ENCODE assay signal across 8 cellular contexts in genomic region chr1:214551436-214552173, GRCh38. TPM values are rescaled to one million over a fixed set of nuclear protein-coding genes. Genes with fewer than 3 reads are reported as not detected.
A peak's percentile ranks its signal among the peaks of the same experiment; 100 is the strongest.
DNase-seq lines count a peak whose midpoint lies in the region; ATAC-seq and TF ChIP-seq lines count a peak whose summit lies in the region.

Gene PTPN14 (minus strand): TSS chr1:214551602. CDS start chr1:214464803, 86,799 bp downstream.

- CTCF ChIA-PET in SK-N-SH (lab: Yijun Ruan, JAX): interaction anchor here (1.0 to 4.6 kb wide), 3 partner anchors 76 to 219 kb away, joined by 3 to 17 read pairs (median 4); no protein-coding TSS in a partner anchor

- no peak within 1 kb of the TSS for H3K27ac Mint-ChIP-seq in stimulated activated memory B cell treated with anti-CD40 and anti-IgM and Interleukin-4, amounts not matched to agents 10 μg/mL and 1 μg/mL and 100 μg/mL, for 72 hours

- H3K4me2 ChIP-seq in SK-N-SH: peak within 1 kb of the TSS; percentile 91

- H3K27me3 ChIP-seq in SK-N-SH (ENCODE audit: insufficient read depth) (no peaks in the 10 kb centered on the region), duodenal mucosa (ENCODE audit: control insufficient read depth in 1 of 2, insufficient read depth in 2 of 2, low read length in 2 of 2) (peaks cover 0 to 5% of the 10 kb centered on the region in 2 donors)

- H3K36me3 ChIP-seq in SK-N-SH (replicated peaks in 1 of 2; ENCODE audit: control insufficient read depth in 1 of 2, insufficient read depth in 2 of 2, low read length in 1 of 2) (peaks cover 0 to 7% of the 10 kb centered on the region in 2 experiments), duodenal mucosa (ENCODE audit: control insufficient read depth in 1 of 2, insufficient read depth in 2 of 2, low read length in 2 of 2) (no peaks in the 10 kb centered on the region)

- no peaks in the 10 kb centered on the region for H3K36me3 Mint-ChIP-seq in stimulated activated memory B cell treated with anti-CD40 and anti-IgM and Interleukin-4, amounts not matched to agents 10 μg/mL and 1 μg/mL and 100 μg/mL, for 72 hours

- H3K79me2 ChIP-seq in SK-N-SH (ENCODE audit: insufficient read depth): peaks cover 47% of the 10 kb centered on the region

- H3K4me1 ChIP-seq in SK-N-SH (ENCODE audit: control insufficient read depth in 1 of 2, insufficient read depth in 2 of 2, low read depth in 1 of 2, low read length in 1 of 2): peaks cover 20 to 25% of the 10 kb centered on the region in 2 experiments
- peaks cover 0 to 14% of the 10 kb centered on the region in 2 donors for H3K4me1 ChIP-seq in duodenal mucosa (ENCODE audit: control insufficient read depth in 1 of 2, insufficient read depth in 2 of 2, low read length in 2 of 2)

- H3K9ac ChIP-seq in SK-N-SH: peak within 1 kb of the TSS; percentile 95
- H3K9ac ChIP-seq in duodenal mucosa (ENCODE audit: low read depth in 1 of 2, low read length in 2 of 2): peak within 1 kb of the TSS; percentile 79 to 80

- under 1% methylated on average over 41 of the region's 67 CpGs for WGBS in SK-N-SH (ENCODE audit: low lambda C conversion rate)

- H3K9me2 ChIP-seq in SK-N-SH: no peaks in the 10 kb centered on the region

- peak within 1 kb of the TSS; percentile 73 to 81 for H3K4me3 ChIP-seq in SK-N-SH (ENCODE audit: low read depth in 2 of 2, low read length in 1 of 2)
- H3K4me3 ChIP-seq in duodenal mucosa (ENCODE audit: low read depth in 1 of 2, low read length in 2 of 2): peak within 1 kb of the TSS; percentile 76 to 84

- H3K27ac ChIP-seq in SK-N-SH (ENCODE audit: low read depth in 2 of 2, low read length in 1 of 2): peak within 1 kb of the TSS; percentile 95 to 98
- peak within 1 kb of the TSS; percentile 92 for H3K27ac ChIP-seq in duodenal mucosa (ENCODE audit: low read depth, low read length)

- DNase-seq in NCI-H524 (lab: John Stamatoyannopoulos, UW): peak; percentile 79 to 80
- DNase-seq in NCI-H524 treated with DMSO at 0.1 percent for 48 hours (lab: John Stamatoyannopoulos, UW): no peak
- peak; percentile 91 for DNase-seq in SK-N-SH
- DNase-seq in left lobe of liver (ENCODE audit: low spot score): peak; percentile 62

- POLR2A ChIA-PET in SK-N-SH (lab: Yijun Ruan, JAX): no interaction called here

- no peaks in the 10 kb centered on the region for H3K9me3 ChIP-seq in SK-N-SH
- no peaks in the 10 kb centered on the region for H3K9me3 ChIP-seq in duodenal mucosa (ENCODE audit: control insufficient read depth in 1 of 2, low read length in 2 of 2)

- peaks cover 16% of the 10 kb centered on the region for H3F3A ChIP-seq in SK-N-SH (replicated peaks; ENCODE audit: insufficient read depth)

- peak within 1 kb of the TSS; percentile 57 for H3K4me3 Mint-ChIP-seq in stimulated activated memory B cell treated with anti-CD40 and anti-IgM and Interleukin-4, amounts not matched to agents 10 μg/mL and 1 μg/mL and 100 μg/mL, for 72 hours

- no peak for TF ChIP-seq EP300 in SK-N-SH (IDR thresholded peaks at IDR 0.05; ENCODE audit: borderline replicate concordance in 1 of 2, low read depth in 1 of 2, low read length in 1 of 2)

- peaks cover 47% of the 10 kb centered on the region for H3K27me3 Mint-ChIP-seq in stimulated activated memory B cell treated with anti-CD40 and anti-IgM and Interleukin-4, amounts not matched to agents 10 μg/mL and 1 μg/mL and 100 μg/mL, for 72 hours

- H3K4me1 Mint-ChIP-seq in stimulated activated memory B cell treated with anti-CD40 and anti-IgM and Interleukin-4, amounts not matched to agents 10 μg/mL and 1 μg/mL and 100 μg/mL, for 72 hours: no peaks in the 10 kb centered on the region

- peak; percentile 37 for ATAC-seq in HG02938 (IDR thresholded peaks at IDR 0.05; ENCODE audit: unreplicated experiment)
- peak; percentile 85 for ATAC-seq in left lobe of liver
- no peak for ATAC-seq in stimulated activated memory B cell treated with anti-CD40 and anti-IgM and Interleukin-4, amounts not matched to agents 10 μg/mL and 1 μg/mL and 100 μg/mL, for 72 hours
- ATAC-seq in HG02970 (IDR thresholded peaks at IDR 0.05; ENCODE audit: low FRiP score, unreplicated experiment): no peak

- H3K9me3 Mint-ChIP-seq in stimulated activated memory B cell treated with anti-CD40 and anti-IgM and Interleukin-4, amounts not matched to agents 10 μg/mL and 1 μg/mL and 100 μg/mL, for 72 hours: no peaks in the 10 kb centered on the region

- peak within 1 kb of the TSS; percentile 73 for H2AFZ ChIP-seq in SK-N-SH (ENCODE audit: low read depth)

- H4K20me1 ChIP-seq in SK-N-SH (ENCODE audit: insufficient read depth): peaks cover 33% of the 10 kb centered on the region

- TF ChIP-seq CTCF in SK-N-SH (IDR thresholded peaks at IDR 0.05): peak; percentile 52

- peak; percentile 9; the same call in 1 of the 2 replicates for TF ChIP-seq RAD21 in SK-N-SH (IDR thresholded peaks at IDR 0.05; ENCODE audit: low read length)

TF ChIP-seq in SK-N-SH, 30 proteins besides CTCF, POLR2A, EP300 and RAD21 (continues in another document):
- 0 out of 2 replicates have a peak, but pooled peaks have one; percentile 16 for TF ChIP-seq GABPA (IDR thresholded peaks at IDR 0.05; ENCODE audit: low read depth)
- TF ChIP-seq FOXM1 (IDR thresholded peaks at IDR 0.05; ENCODE audit: low read depth): no peak
- TF ChIP-seq NFIC (IDR thresholded peaks at IDR 0.05; ENCODE audit: borderline replicate concordance): peak; percentile 27; the same call in 1 of the 2 replicates
- TF ChIP-seq USF2 (IDR thresholded peaks at IDR 0.05; ENCODE audit: borderline replicate concordance, low read depth, low read length): no peak
- TF ChIP-seq POLR2AphosphoS5 (IDR thresholded peaks at IDR 0.05; ENCODE audit: low read depth, low read length): peak; percentile 80
- peak; percentile 66 for TF ChIP-seq TAF1 (IDR thresholded peaks at IDR 0.05; ENCODE audit: borderline replicate concordance, low read depth, low read length)
- no peak for TF ChIP-seq MEF2A (IDR thresholded peaks at IDR 0.05; ENCODE audit: borderline replicate concordance, low read depth)
- TF ChIP-seq YY1 (IDR thresholded peaks at IDR 0.05; ENCODE audit: low read depth): peak; percentile 1; the same call in 1 of the 2 replicates
- TF ChIP-seq, protein P1, sequence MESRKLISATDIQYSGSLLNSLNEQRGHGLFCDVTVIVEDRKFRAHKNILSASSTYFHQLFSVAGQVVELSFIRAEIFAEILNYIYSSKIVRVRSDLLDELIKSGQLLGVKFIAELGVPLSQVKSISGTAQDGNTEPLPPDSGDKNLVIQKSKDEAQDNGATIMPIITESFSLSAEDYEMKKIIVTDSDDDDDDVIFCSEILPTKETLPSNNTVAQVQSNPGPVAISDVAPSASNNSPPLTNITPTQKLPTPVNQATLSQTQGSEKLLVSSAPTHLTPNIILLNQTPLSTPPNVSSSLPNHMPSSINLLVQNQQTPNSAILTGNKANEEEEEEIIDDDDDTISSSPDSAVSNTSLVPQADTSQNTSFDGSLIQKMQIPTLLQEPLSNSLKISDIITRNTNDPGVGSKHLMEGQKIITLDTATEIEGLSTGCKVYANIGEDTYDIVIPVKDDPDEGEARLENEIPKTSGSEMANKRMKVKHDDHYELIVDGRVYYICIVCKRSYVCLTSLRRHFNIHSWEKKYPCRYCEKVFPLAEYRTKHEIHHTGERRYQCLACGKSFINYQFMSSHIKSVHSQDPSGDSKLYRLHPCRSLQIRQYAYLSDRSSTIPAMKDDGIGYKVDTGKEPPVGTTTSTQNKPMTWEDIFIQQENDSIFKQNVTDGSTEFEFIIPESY (IDR thresholded peaks at IDR 0.05; ENCODE audit: borderline replicate concordance, low read depth): no peak
- TF ChIP-seq RXRA (IDR thresholded peaks at IDR 0.05; ENCODE audit: borderline replicate concordance, low read depth): no peak
- no peak; the same call in 1 of the 2 replicates for TF ChIP-seq NRF1 (IDR thresholded peaks at IDR 0.05; ENCODE audit: low read depth, low read length)
- peak; percentile 10; the same call in 1 of the 2 replicates for TF ChIP-seq ELF1 (IDR thresholded peaks at IDR 0.05)
- TF ChIP-seq SMC3 (IDR thresholded peaks at IDR 0.05; ENCODE audit: low read depth, low read length): no peak
- peak; percentile 41; the same call in 1 of the 2 replicates for TF ChIP-seq JUND (IDR thresholded peaks at IDR 0.05)
- peak; percentile 39 for TF ChIP-seq TCF12 (IDR thresholded peaks at IDR 0.05)
- no peak for TF ChIP-seq RCOR1 (IDR thresholded peaks at IDR 0.05; ENCODE audit: low read length)
- TF ChIP-seq FOXJ3 (CRISPR knock-in tag; IDR thresholded peaks at IDR 0.05): no peak
- no peak for TF ChIP-seq CHD2 (IDR thresholded peaks at IDR 0.05; ENCODE audit: low read length, partially characterized antibody)
- no peak for TF ChIP-seq USF1 (IDR thresholded peaks at IDR 0.05; ENCODE audit: borderline replicate concordance, low read depth)
- TF ChIP-seq SIN3A (IDR thresholded peaks at IDR 0.05; ENCODE audit: borderline replicate concordance, low read depth, low read length): peak; percentile 21; the same call in 1 of the 2 replicates

RNA-seq across cellular contexts. Expression of gene PTPN14, which starts in this region (rescaled TPM):
- 12.8 and 14.3 TPM in 2 replicates for polyA plus RNA-seq in SK-N-SH (2012; rRNA removed)
- 11.9 and 13.3 TPM in 2 replicates for polyA plus RNA-seq in SK-N-SH (2012; cell fraction: cytosol; rRNA removed)
- 14.0 and 17.8 TPM in 2 replicates for polyA plus RNA-seq in SK-N-SH (2012; cell fraction: nucleus; rRNA removed)
- total RNA-seq in left lobe of liver: 3.2 TPM

Comparison
In these comparisons a context has a peak if more than half of its experiments do, and no peak if none do; other contexts are left out.
1. ATAC-seq: peak in HG02938 (single experiment) and left lobe of liver (single experiment); none in stimulated activated memory B cell treated with anti-CD40 and anti-IgM and Interleukin-4, amounts not matched to agents 10 μg/mL and 1 μg/mL and 100 μg/mL, for 72 hours (single experiment) and HG02970 (single experiment).